ENCODE assay signal across 22 cellular contexts in the genomic region with DNA sequence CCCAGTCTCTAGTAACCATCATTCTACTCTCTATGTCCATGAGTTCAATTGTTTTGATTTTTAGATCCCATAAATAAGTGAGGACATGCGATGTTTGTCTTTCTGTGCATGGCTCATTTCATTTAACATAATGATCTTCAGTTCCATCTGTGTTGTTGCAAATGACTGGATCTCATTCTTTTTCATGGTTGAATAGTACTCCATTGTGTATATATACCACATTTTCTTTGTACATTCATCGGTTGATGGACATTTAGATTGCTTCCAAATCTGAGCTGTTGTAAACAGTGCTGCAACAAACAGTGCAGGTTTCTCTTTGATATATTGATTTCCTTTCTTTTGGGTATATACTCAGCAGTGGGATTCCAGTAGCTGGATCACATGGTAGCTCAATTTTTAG. TPM values are rescaled to one million over a fixed set of nuclear protein-coding genes. Genes with fewer than 3 reads are reported as not detected.
DNase-seq lines count a peak whose midpoint lies in the region; ATAC-seq, FAIRE-seq and TF ChIP-seq lines count a peak whose summit lies in the region.
"Had no signal": no experiment of that assay in that cellular context is flagged by ENCODE, and none has a peak within 500 bp of the region (broad histone marks: within the 10 kb centered on the region; RNA-seq: fewer than 3 reads in every experiment).

No MANE protein-coding gene starts in this region.

- H3K9ac ChIP-seq in SK-N-SH, result no peak overlapping the region
- H3K9ac ChIP-seq in K562 (ENCODE audit: insufficient read depth in 1 of 2, low read depth in 2 of 2, low read length in 2 of 2), result no peak overlapping the region
- H3K9ac ChIP-seq: BLaER1 treated with 17β-estradiol and CSF1 and Interleukin-3, amounts not matched to agents 10 nM and 100 nM had no signal

- 69% methylated on average over 2 of the region's 2 CpGs for WGBS in SK-N-SH (ENCODE audit: low lambda C conversion rate)
- WGBS in K562 (ENCODE audit: insufficient coverage, low coverage, missing lambda C conversion rate), result 3% methylated on average over 2 of the region's 2 CpGs
- 94 to 100% methylated on average over 2 of the region's 2 CpGs for WGBS in upper lobe of left lung, 2 donors

- DNase-seq in SK-N-SH, result no peak
- no peak for DNase-seq in K562 (ENCODE audit: extremely low read depth in 1 of 4, low spot score in 3 of 4)
- no peak for DNase-seq in upper lobe of left lung
- DNase-seq: AML-193; Caco-2; Calu3; CD4-positive, alpha-beta T cell; CD8-positive, alpha-beta T cell; DMS79 treated with DMSO at 0.1 percent for 48 hours; GF-D8 had no signal

- H4K20me1 ChIP-seq in SK-N-SH (ENCODE audit: insufficient read depth), result no peaks in the 10 kb centered on the region
- H4K20me1 ChIP-seq in K562 (replicated peaks; ENCODE audit: control insufficient read depth, insufficient read depth, low read length), result no peaks in the 10 kb centered on the region
- H4K20me1 ChIP-seq: BLaER1 treated with 17β-estradiol and CSF1 and Interleukin-3, amounts not matched to agents 10 nM and 100 nM had no signal

- H3K4me1 ChIP-seq in SK-N-SH (ENCODE audit: control insufficient read depth in 1 of 2, insufficient read depth in 2 of 2, low read depth in 1 of 2, low read length in 1 of 2) (no peaks in the 10 kb centered on the region), K562 (replicated peaks in 1 of 2; ENCODE audit: control insufficient read depth in 2 of 2, insufficient read depth in 2 of 2, low read length in 2 of 2) (no peaks in the 10 kb centered on the region), upper lobe of left lung (no peaks in the 10 kb centered on the region)
- H3K4me1 ChIP-seq: A549; BLaER1 treated with 17β-estradiol and CSF1 and Interleukin-3, amounts not matched to agents 10 nM and 100 nM; Caco-2 had no signal

- no peaks in the 10 kb centered on the region for H3F3A ChIP-seq in SK-N-SH (replicated peaks; ENCODE audit: insufficient read depth)

- H2AFZ ChIP-seq in SK-N-SH (ENCODE audit: low read depth) (no peak overlapping the region), K562 (ENCODE audit: low read depth, low read length) (no peak overlapping the region)

- no peaks in the 10 kb centered on the region for H3K9me3 ChIP-seq in SK-N-SH
- 0 out of 2 replicates have a peak, but pooled peaks cover 4% of the 10 kb centered on the region for H3K9me3 ChIP-seq in K562 (replicated peaks; ENCODE audit: control insufficient read depth, insufficient read depth, low read depth, low read length)
- H3K9me3 ChIP-seq in upper lobe of left lung, result peaks cover 10 to 21% (median 11%) of the 10 kb centered on the region in 4 donors

- TF ChIP-seq CTCF in SK-N-SH (IDR thresholded peaks at IDR 0.05) (no peak), K562 (IDR thresholded peaks at IDR 0.05 in 2 of 3, conservative IDR thresholded peaks at IDR 0.05 in 1 of 3; ENCODE audit: insufficient read depth in 2 of 3, low read depth in 1 of 3, low read length in 3 of 3) (no peak), upper lobe of left lung (IDR thresholded peaks at IDR 0.05) (no peak)

- H3K4me3 ChIP-seq in SK-N-SH (ENCODE audit: low read depth in 2 of 2, low read length in 1 of 2) (no peak overlapping the region), K562 (no peak overlapping the region), upper lobe of left lung (no peak overlapping the region)
- H3K4me3 ChIP-seq: A549; BLaER1 treated with 17β-estradiol and CSF1 and Interleukin-3, amounts not matched to agents 10 nM and 100 nM had no signal

- POLR2A ChIA-PET in SK-N-SH (lab: Yijun Ruan, JAX), result no interaction called here
- POLR2A ChIA-PET in K562 (lab: Yijun Ruan, JAX), result interaction anchor here (0.9 kb wide), 1 partner anchor 9 kb away, joined by 3 read pairs; no protein-coding TSS in a partner anchor

- H3K36me3 ChIP-seq in SK-N-SH (replicated peaks in 1 of 2; ENCODE audit: control insufficient read depth in 1 of 2, insufficient read depth in 2 of 2, low read length in 1 of 2) (no peaks in the 10 kb centered on the region), K562 (ENCODE audit: control insufficient read depth, insufficient read depth, low read length) (no peaks in the 10 kb centered on the region), upper lobe of left lung (no peaks in the 10 kb centered on the region)
- H3K36me3 ChIP-seq: BLaER1 treated with 17β-estradiol and CSF1 and Interleukin-3, amounts not matched to agents 10 nM and 100 nM had no signal

- TF ChIP-seq RAD21 in SK-N-SH (IDR thresholded peaks at IDR 0.05; ENCODE audit: low read length), result no peak
- TF ChIP-seq RAD21 in K562 (CRISPR knock-in tag; conservative IDR thresholded peaks at IDR 0.05 in 1 of 2, IDR thresholded peaks at IDR 0.05 in 1 of 2), result no peak

- H3K27ac ChIP-seq in SK-N-SH (ENCODE audit: low read depth in 2 of 2, low read length in 1 of 2) (no peak overlapping the region), K562 (ENCODE audit: extremely low read depth, low read depth, low read length) (no peak overlapping the region), upper lobe of left lung (no peak overlapping the region)
- H3K27ac ChIP-seq: 22Rv1; A549; BLaER1 treated with 17β-estradiol and CSF1 and Interleukin-3, amounts not matched to agents 10 nM and 100 nM; C4-2B had no signal

- intact Hi-C loops in K562 (cut with micrococcal nuclease), result no loop called here

- H3K27me3 ChIP-seq in SK-N-SH (ENCODE audit: insufficient read depth), result peaks cover 13% of the 10 kb centered on the region; the same call in 1 of the 2 replicates
- no peaks in the 10 kb centered on the region; a peak in 2 of 5 replicates for H3K27me3 ChIP-seq in K562 (ENCODE audit: control insufficient read depth in 2 of 2, insufficient read depth in 2 of 2, low read length in 2 of 2)
- H3K27me3 ChIP-seq in upper lobe of left lung, result no peaks in the 10 kb centered on the region
- H3K27me3 ChIP-seq: BLaER1 treated with 17β-estradiol and CSF1 and Interleukin-3, amounts not matched to agents 10 nM and 100 nM had no signal

- FAIRE-seq in K562 (lab: Jason Lieb, UNC), result peak; percentile 37
- FAIRE-seq: A549, D721Med, G401.6, GM12891, GM19239 had no signal

- CTCF ChIA-PET in SK-N-SH (lab: Yijun Ruan, JAX) (no interaction called here), K562 (lab: Yijun Ruan, JAX; ENCODE audit: low intra/inter-chr PET ratio) (no interaction called here)

- TF ChIP-seq POLR2A in K562 (conservative IDR thresholded peaks at IDR 0.05) (no peak), upper lobe of left lung (IDR thresholded peaks at IDR 0.05) (no peak)

- H3K9me2 ChIP-seq in SK-N-SH, result no peaks in the 10 kb centered on the region

- in situ Hi-C loops in K562 (cut with MboI), result no loop called here

- H3K4me2 ChIP-seq in SK-N-SH (no peak overlapping the region), K562 (ENCODE audit: insufficient read depth, low read length) (no peak overlapping the region)
- H3K4me2 ChIP-seq: A549; BLaER1 treated with 17β-estradiol and CSF1 and Interleukin-3, amounts not matched to agents 10 nM and 100 nM had no signal

- BruUV-seq in K562 (replicated peaks; lab: Mats Ljungman, UMichigan), result no TSS peak

- ATAC-seq in SK-N-SH treated with all-trans-retinoic acid at 6 μM for 48 hours, result no peak
- ATAC-seq in K562, result no peak
- no peak for ATAC-seq in HG03378 (IDR thresholded peaks at IDR 0.05; ENCODE audit: unreplicated experiment)
- no peak for ATAC-seq in upper lobe of left lung (ENCODE audit: low FRiP score in 2 of 2)
- ATAC-seq: A549; CD8-positive, alpha-beta T cell had no signal

- H3K79me2 ChIP-seq in SK-N-SH (ENCODE audit: insufficient read depth), result no peaks in the 10 kb centered on the region
- H3K79me2 ChIP-seq in K562 (ENCODE audit: control insufficient read depth, insufficient read depth, low read length), result no peaks in the 10 kb centered on the region

- TF ChIP-seq EP300 in SK-N-SH (IDR thresholded peaks at IDR 0.05; ENCODE audit: borderline replicate concordance in 1 of 2, low read depth in 1 of 2, low read length in 1 of 2) (no peak), K562 (IDR thresholded peaks at IDR 0.05; ENCODE audit: low read length) (no peak), upper lobe of left lung (IDR thresholded peaks at IDR 0.05) (no peak)

- H3K9me1 ChIP-seq in K562 (ENCODE audit: control insufficient read depth, insufficient read depth, low read length), result no peaks in the 10 kb centered on the region

RNA-seq across cellular contexts. Expression of gene S100Z, which starts 46.4 kb away (rescaled TPM):
- polyA plus RNA-seq in SK-N-SH (2012; rRNA removed) (not detected in 2 replicates), K562 (2011; rRNA removed) (0.19 TPM in 1 of 2 replicates, not detected in the other), K562 (2014; fragmentation: Illumina TruSeq; extraction: Trizol) (0.10 TPM in 1 of 2 replicates, not detected in the other), K562 (2014; fragmentation: Nextera tagmentation; extraction: Ambion mirVana) (under 1 TPM; 0.20 to 0.42 TPM), K562 (2014; rRNA removed) (not detected in 2 replicates)
- not detected in 2 replicates for polyA plus RNA-seq in SK-N-SH (2012; cell fraction: cytosol; rRNA removed)
- not detected in 2 replicates for polyA plus RNA-seq in SK-N-SH (2012; cell fraction: nucleus; rRNA removed)
- 0.49 TPM in 1 of 2 replicates, not detected in the other for total RNA-seq in K562 (2011; cell fraction: chromatin; rRNA removed; ENCODE audit: low replicate concordance)
- not detected in 2 replicates for total RNA-seq in K562 (2011; cell fraction: nucleolus; rRNA removed)
- 0.44 TPM in 1 of 2 replicates, not detected in the other for total RNA-seq in K562 (2011; cell fraction: nucleoplasm; rRNA removed)
- total RNA-seq in K562 (2014; rRNA removed) (0.41 TPM in 1 of 2 replicates, not detected in the other), K562 (2014; rRNA removed; fragmentation: Illumina TruSeq; extraction: Trizol) (0.15 and 0.26 TPM in 2 replicates), K562 (2015; rRNA removed; fragmentation: Illumina TruSeq; extraction: Trizol) (not detected in 2 replicates), K562 (2021) (0.36 TPM in 1 of 2 replicates, not detected in the other), upper lobe of left lung (1 to 10 TPM in 2 of 6 donors, under 1 TPM in 2, not detected in 2; 0.37 to 2.1 (median 0.82) TPM)
- polyA plus RNA-seq in K562 (2011; cell fraction: cytosol; rRNA removed), result 0.06 TPM in 1 of 2 replicates, not detected in the other
- 0.21 and 0.29 TPM in 2 replicates for polyA plus RNA-seq in K562 (2011; cell fraction: nucleus; rRNA removed)
- polyA plus RNA-seq in K562 (2012), result 0.21 and 0.33 TPM in 2 replicates
- polyA minus RNA-seq in K562 (2011; rRNA and poly(A)+ RNA removed), result not detected in 2 replicates
- not detected in 2 replicates for polyA minus RNA-seq in K562 (2011; cell fraction: cytosol; rRNA and poly(A)+ RNA removed)
- not detected in 2 replicates for polyA minus RNA-seq in K562 (2011; cell fraction: nucleus; rRNA and poly(A)+ RNA removed)
- total RNA-seq: Calu3; CD8-positive, alpha-beta T cell had no signal
- polyA plus RNA-seq: A549, BJ had no signal

RNA-seq across cellular contexts. Expression of gene CRHBP, which starts 56.6 kb away (rescaled TPM):
- polyA plus RNA-seq in SK-N-SH (2012; rRNA removed) (not detected in 2 replicates), K562 (2011; rRNA removed) (not detected in 2 replicates), K562 (2014; fragmentation: Illumina TruSeq; extraction: Trizol) (not detected in 2 replicates), K562 (2014; fragmentation: Nextera tagmentation; extraction: Ambion mirVana) (not detected), K562 (2014; rRNA removed) (0.35 TPM in 1 of 2 replicates, not detected in the other)
- not detected in 2 replicates for polyA plus RNA-seq in SK-N-SH (2012; cell fraction: cytosol; rRNA removed)
- polyA plus RNA-seq in SK-N-SH (2012; cell fraction: nucleus; rRNA removed), result not detected in 2 replicates
- not detected in 2 replicates for total RNA-seq in K562 (2011; cell fraction: chromatin; rRNA removed; ENCODE audit: low replicate concordance)
- not detected in 2 replicates for total RNA-seq in K562 (2011; cell fraction: nucleolus; rRNA removed)
- not detected in 2 replicates for total RNA-seq in K562 (2011; cell fraction: nucleoplasm; rRNA removed)
- total RNA-seq in K562 (2014; rRNA removed) (not detected in 2 replicates), K562 (2014; rRNA removed; fragmentation: Illumina TruSeq; extraction: Trizol) (not detected in 2 replicates), K562 (2015; rRNA removed; fragmentation: Illumina TruSeq; extraction: Trizol) (not detected in 2 replicates), K562 (2021) (not detected in 2 replicates), upper lobe of left lung (under 1 TPM in 3 of 6 donors, not detected in 3; 0.30 to 0.81 (median 0.63) TPM)
- polyA plus RNA-seq in K562 (2011; cell fraction: cytosol; rRNA removed), result not detected in 2 replicates
- polyA plus RNA-seq in K562 (2011; cell fraction: nucleus; rRNA removed), result not detected in 2 replicates
- not detected in 2 replicates for polyA plus RNA-seq in K562 (2012)
- not detected in 2 replicates for polyA minus RNA-seq in K562 (2011; rRNA and poly(A)+ RNA removed)
- polyA minus RNA-seq in K562 (2011; cell fraction: cytosol; rRNA and poly(A)+ RNA removed), result not detected in 2 replicates
- not detected in 2 replicates for polyA minus RNA-seq in K562 (2011; cell fraction: nucleus; rRNA and poly(A)+ RNA removed)
- total RNA-seq: A172; Caco-2; Calu3; CD4-positive, alpha-beta T cell; CD8-positive, alpha-beta T cell had no signal
- polyA plus RNA-seq: A549, BJ had no signal
